Comparison of ENCODE assay signal across 15 cellular contexts in genomic region chr6:142567476-142567875, GRCh38.
"Had no signal": no experiment of that assay in that cellular context is flagged by ENCODE, and none has a peak within 500 bp of the region (broad histone marks: within the 10 kb centered on the region; RNA-seq: fewer than 3 reads in every experiment).

No MANE protein-coding gene starts in this region.

- H3K27ac ChIP-seq: colonic mucosa, epithelial cell of prostate, gastrocnemius medialis, pancreas, suprapubic skin, transverse colon, upper lobe of right lung had no signal

- H3K4me2 ChIP-seq: smooth muscle cell had no signal

- DNase-seq: gastrocnemius medialis, natural killer cell, occipital lobe, upper lobe of right lung had no signal

- H3K4me1 Mint-ChIP-seq: natural killer cell had no signal

- H3K4me3 Mint-ChIP-seq: dendritic cell treated with granulocyte-macrophage colony-stimulating factor and Interleukin-4, amounts not matched to agents 40 ng/mL and 50 ng/mL, for 4 days; endodermal cell; natural killer cell; stimulated activated naive CD8-positive, alpha-beta T cell treated with anti-CD3 and anti-CD28 coated beads, Interleukin-15, amount 100 ng/mL, for 72 hours had no signal

- H3K9me3 Mint-ChIP-seq: dendritic cell treated with granulocyte-macrophage colony-stimulating factor and Interleukin-4, amounts not matched to agents 40 ng/mL and 50 ng/mL, for 4 days; natural killer cell had no signal

- H3K27ac Mint-ChIP-seq: dendritic cell treated with granulocyte-macrophage colony-stimulating factor and Interleukin-4, amounts not matched to agents 40 ng/mL and 50 ng/mL, for 4 days; endodermal cell; natural killer cell; stimulated activated naive CD8-positive, alpha-beta T cell treated with anti-CD3 and anti-CD28 coated beads, Interleukin-15, amount 100 ng/mL, for 72 hours had no signal

- ATAC-seq: gastrocnemius medialis had no signal

- H3K36me3 Mint-ChIP-seq: natural killer cell had no signal

- H3K36me3 ChIP-seq: colonic mucosa, gastrocnemius medialis, pancreas, suprapubic skin, transverse colon, upper lobe of right lung, uterus had no signal

- H3K27me3 Mint-ChIP-seq: dendritic cell treated with granulocyte-macrophage colony-stimulating factor and Interleukin-4, amounts not matched to agents 40 ng/mL and 50 ng/mL, for 4 days; stimulated activated naive CD8-positive, alpha-beta T cell treated with anti-CD3 and anti-CD28 coated beads, Interleukin-15, amount 100 ng/mL, for 72 hours had no signal

- H3K4me3 ChIP-seq: colonic mucosa, gastrocnemius medialis, lung, pancreas, smooth muscle cell, suprapubic skin, transverse colon, upper lobe of right lung, uterus had no signal

- H3K9me3 ChIP-seq: colonic mucosa, gastrocnemius medialis, pancreas, suprapubic skin, transverse colon, upper lobe of right lung, uterus had no signal

- H3K4me1 ChIP-seq: colonic mucosa, gastrocnemius medialis, pancreas, uterus had no signal

- H3K27me3 ChIP-seq: colonic mucosa, gastrocnemius medialis, pancreas, suprapubic skin, transverse colon, upper lobe of right lung, uterus had no signal

- FAIRE-seq: pancreas had no signal
